In the genomic region with DNA sequence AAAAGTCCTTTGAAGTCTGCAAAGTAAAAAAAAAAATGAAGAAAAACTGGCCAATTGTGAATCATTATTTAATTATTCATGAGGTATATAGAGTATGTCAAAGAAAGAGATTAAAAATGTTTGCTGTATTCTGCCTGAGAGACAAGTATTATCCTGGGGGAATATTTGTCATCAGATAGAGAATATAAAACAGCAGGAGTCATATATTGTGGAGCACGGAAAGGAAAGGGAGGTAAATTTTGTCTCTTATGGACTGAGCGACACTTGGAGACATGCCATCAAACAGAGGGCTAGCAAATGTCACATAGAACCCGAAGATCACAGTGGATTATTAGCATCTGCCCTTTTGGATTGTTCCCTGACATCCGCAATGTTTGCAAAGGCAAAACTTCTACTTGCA, we compare ENCODE assay signal across 21 cellular contexts. TPM values are rescaled to one million over a fixed set of nuclear protein-coding genes. Genes with fewer than 3 reads are reported as not detected.
A peak's percentile ranks its signal among the peaks of the same experiment; 100 is the strongest.
DNase-seq lines count a peak whose midpoint lies in the region; ATAC-seq, FAIRE-seq and TF ChIP-seq lines count a peak whose summit lies in the region.
"Had no signal": no experiment of that assay in that cellular context is flagged by ENCODE, and none has a peak within 500 bp of the region (broad histone marks: within the 10 kb centered on the region; RNA-seq: fewer than 3 reads in every experiment).

No MANE protein-coding gene starts in this region.

- H3K27me3 ChIP-seq in HepG2 (ENCODE audit: control insufficient read depth in 1 of 2, insufficient read depth in 2 of 2, low read length in 2 of 2) (no peaks in the 10 kb centered on the region), right lobe of liver (no peaks in the 10 kb centered on the region), dorsolateral prefrontal cortex (peaks cover 0 to 12% (median 0%) of the 10 kb centered on the region in 45 donors)
- H3K27me3 ChIP-seq: BLaER1 had no signal

- TF ChIP-seq EP300 in HepG2 (IDR thresholded peaks at IDR 0.05; ENCODE audit: low read depth in 2 of 2, low read length in 2 of 2): no peak
- no peak for TF ChIP-seq EP300 in HepG2 (CRISPR knock-in tag; IDR thresholded peaks at IDR 0.05; ENCODE audit: borderline replicate concordance)

- FAIRE-seq in HepG2 (lab: Jason Lieb, UNC): peak; percentile 12
- FAIRE-seq: A549, GM12892, GM18507 had no signal

- TF ChIP-seq POLR2A in HepG2 (IDR thresholded peaks at IDR 0.05; ENCODE audit: insufficient read depth in 1 of 2, low read depth in 2 of 2, low read length in 2 of 2): no peak
- no peak for TF ChIP-seq POLR2A in right lobe of liver (IDR thresholded peaks at IDR 0.05)

- TF ChIP-seq CTCF in HepG2 (CRISPR knock-in tag; IDR thresholded peaks at IDR 0.05) (no peak), right lobe of liver (IDR thresholded peaks at IDR 0.05) (no peak), epithelial cell of esophagus (IDR thresholded peaks at IDR 0.05; ENCODE audit: insufficient read depth, low read depth, low read length, missing control alignments) (no peak), dorsolateral prefrontal cortex (IDR thresholded peaks at IDR 0.05 in 54 of 56, conservative IDR thresholded peaks at IDR 0.05 in 2 of 56; ENCODE audit: low read depth in 1 of 56, partially characterized antibody in 56 of 56) (no peak)

- H3K9ac ChIP-seq in HepG2 (ENCODE audit: insufficient read depth, low read depth, low read length): no peak overlapping the region
- H3K9ac ChIP-seq: BLaER1 had no signal

- DNase-seq in HepG2 (ENCODE audit: low spot score) (no peak), right lobe of liver (no peak), NCI-H69 (lab: John Stamatoyannopoulos, UW) (peak; percentile 23), epithelial cell of esophagus (ENCODE audit: low read depth) (peak; percentile 18), dorsolateral prefrontal cortex (no peak), cardiac septum (ENCODE audit: low spot score) (no peak)
- DNase-seq: CD4-positive, alpha-beta memory T cell; DMS153; DMS79; GDM1; GOT3; H9; HFFc6 had no signal

- in situ Hi-C loops in HepG2 (cut with HindIII; ENCODE audit: extremely low pct_ligation_motif_present, low pct_unique_long_range_greater_than_20kb): no loop called here

- H2AFZ ChIP-seq in HepG2 (ENCODE audit: low read length): no peak overlapping the region

- no TSS peak for BruUV-seq in HepG2 (replicated peaks; lab: Mats Ljungman, UMichigan)

- intact Hi-C loops in HepG2 (cut with micrococcal nuclease; ENCODE audit: unreplicated experiment) (no loop called here), right lobe of liver (cut with DNase I) (no loop called here), dorsolateral prefrontal cortex (cut with DNase I) (no loop called here), cardiac septum (cut with DNase I) (no loop called here)

- POLR2A ChIA-PET in HepG2 (lab: Yijun Ruan, JAX): no interaction called here

- H3K9me3 ChIP-seq in HepG2 (ENCODE audit: low read length) (no peaks in the 10 kb centered on the region), right lobe of liver (no peaks in the 10 kb centered on the region)
- H3K9me3 ChIP-seq: A549 had no signal

- H3K27ac ChIP-seq in HepG2 (ENCODE audit: extremely low read length, insufficient read depth, low read length) (no peak overlapping the region), right lobe of liver (no peak overlapping the region), dorsolateral prefrontal cortex (no peak overlapping the region)
- H3K27ac ChIP-seq: 22Rv1, A549, BLaER1 had no signal

- H3K4me3 ChIP-seq in HepG2 (replicated peaks in 1 of 3; ENCODE audit: insufficient read depth in 1 of 3, low read depth in 2 of 3, low read length in 3 of 3) (no peak overlapping the region), right lobe of liver (no peak overlapping the region), epithelial cell of esophagus (ENCODE audit: low read length) (no peak overlapping the region), dorsolateral prefrontal cortex (no peak overlapping the region)
- H3K4me3 ChIP-seq: A549, BLaER1 had no signal

- TF ChIP-seq RAD21 in HepG2 (CRISPR knock-in tag; IDR thresholded peaks at IDR 0.05): no peak

- no peaks in the 10 kb centered on the region for H3K36me3 ChIP-seq in HepG2 (replicated peaks in 1 of 2; ENCODE audit: control insufficient read depth in 1 of 2, insufficient read depth in 2 of 2, low read length in 2 of 2)
- H3K36me3 ChIP-seq in right lobe of liver: no peaks in the 10 kb centered on the region
- H3K36me3 ChIP-seq: BLaER1 had no signal

- H3K4me1 ChIP-seq in HepG2 (ENCODE audit: insufficient read depth, low read length) (peaks cover 70% of the 10 kb centered on the region), right lobe of liver (peaks cover 0 to 7% (median 0%) of the 10 kb centered on the region in 4 donors)

- 57% methylated on average over 4 of the region's 4 CpGs for WGBS in HepG2 (ENCODE audit: low lambda C conversion rate)
- WGBS in right lobe of liver (ENCODE audit: insufficient coverage, low coverage, low lambda C conversion rate, missing lambda C conversion rate): 61% methylated on average over 4 of the region's 4 CpGs

- H3K4me2 ChIP-seq in HepG2 (ENCODE audit: low read depth, low read length): no peak overlapping the region
- H3K4me2 ChIP-seq: A549 had no signal

- H3K79me2 ChIP-seq in HepG2 (ENCODE audit: insufficient read depth, low read length): no peaks in the 10 kb centered on the region

- no peak for ATAC-seq in HepG2
- no peak for ATAC-seq in right lobe of liver
- no peak for ATAC-seq in HG02970 (IDR thresholded peaks at IDR 0.05; ENCODE audit: low FRiP score, unreplicated experiment)
- ATAC-seq in SK-N-SH treated with all-trans-retinoic acid at 6 μM for 48 hours: no peak
- ATAC-seq: A549 had no signal

- CTCF ChIA-PET in HepG2 (lab: Yijun Ruan, JAX; ENCODE audit: low intra/inter-chr PET ratio, low total read pairs): no interaction called here

- no peaks in the 10 kb centered on the region for H4K20me1 ChIP-seq in HepG2 (ENCODE audit: insufficient read depth, low read length)
- H4K20me1 ChIP-seq: BLaER1 had no signal

TF ChIP-seq in HepG2, 621 proteins besides CTCF, POLR2A, EP300 and RAD21 (continues in another document):
- TF ChIP-seq ZNF138 (CRISPR knock-in tag; IDR thresholded peaks at IDR 0.05; ENCODE audit: low read depth): no peak
- no peak for TF ChIP-seq ZNF205 (CRISPR knock-in tag; IDR thresholded peaks at IDR 0.05)

TF ChIP-seq in SK-N-SH treated with all-trans-retinoic acid at 6 μM for 48 hours, 23 proteins besides CTCF, POLR2A, EP300 and RAD21 (continues in another document):
- TF ChIP-seq ZNF8 (CRISPR knock-in tag; IDR thresholded peaks at IDR 0.05) (no peak), ARNTL (CRISPR knock-in tag; IDR thresholded peaks at IDR 0.05; ENCODE audit: borderline replicate concordance, low read depth) (no peak), SNAI2 (CRISPR knock-in tag; IDR thresholded peaks at IDR 0.05) (no peak), RARB (CRISPR knock-in tag; IDR thresholded peaks at IDR 0.05) (no peak), ZNF565 (CRISPR knock-in tag; conservative IDR thresholded peaks at IDR 0.05; ENCODE audit: low read depth) (no peak), PATZ1 (CRISPR knock-in tag; IDR thresholded peaks at IDR 0.05; ENCODE audit: borderline replicate concordance) (no peak)

RNA-seq across cellular contexts. Expression of gene FAT1, which starts 39.2 kb away (rescaled TPM):
- total RNA-seq in HepG2 (2016; rRNA removed; fragmentation: Illumina TruSeq; extraction: Trizol) (176 and 185 TPM in 2 replicates), right lobe of liver (100 to 1,000 TPM in 2 of 6 experiments, 10 to 100 TPM in 4; 32.9 to 173 (median 69.7) TPM), dorsolateral prefrontal cortex (100 to 1,000 TPM in 2 of 120 experiments, 10 to 100 TPM in 118; 41.2 to 181 (median 59.6) TPM), cardiac septum (90.7 TPM)
- total RNA-seq in HepG2 (2016; cell fraction: cytosol; rRNA removed; fragmentation: Illumina TruSeq; extraction: Trizol; ENCODE audit: low read depth): 74.9 and 87.3 TPM in 2 replicates
- total RNA-seq in HepG2 (2016; cell fraction: insoluble cytoplasmic fraction; rRNA removed; fragmentation: Illumina TruSeq; extraction: Trizol): 158 and 182 TPM in 2 replicates
- 361 and 484 TPM in 2 replicates for total RNA-seq in HepG2 (2016; cell fraction: membrane; rRNA removed; fragmentation: Illumina TruSeq; extraction: Trizol)
- total RNA-seq in HepG2 (2016; cell fraction: nucleus; rRNA removed; fragmentation: Illumina TruSeq; extraction: Trizol): 203 and 219 TPM in 2 replicates
- polyA plus RNA-seq in HepG2 (2011; rRNA removed): 193 and 216 TPM in 2 replicates
- polyA plus RNA-seq in HepG2 (2011; cell fraction: cytosol; rRNA removed): 145 and 153 TPM in 2 replicates
- 169 and 173 TPM in 2 replicates for polyA plus RNA-seq in HepG2 (2011; cell fraction: nucleus; rRNA removed)
- polyA plus RNA-seq in HepG2 (2012): 84.5 and 103 TPM in 2 replicates
- 2.5 and 3.2 TPM in 2 replicates for polyA plus RNA-seq in HepG2 (2016; cell fraction: cytosol; fragmentation: Illumina TruSeq; extraction: Trizol; ENCODE audit: low read depth)
- polyA plus RNA-seq in HepG2 (2016; cell fraction: insoluble cytoplasmic fraction; fragmentation: Illumina TruSeq; extraction: Trizol; ENCODE audit: low read depth): 34.1 and 47.0 TPM in 2 replicates
- 7.0 and 7.3 TPM in 2 replicates for polyA plus RNA-seq in HepG2 (2016; cell fraction: membrane; fragmentation: Illumina TruSeq; extraction: Trizol; ENCODE audit: low read depth)
- 164 and 179 TPM in 2 replicates for polyA plus RNA-seq in HepG2 (2016; cell fraction: nucleus; fragmentation: Illumina TruSeq; extraction: Trizol; ENCODE audit: insufficient read depth, low read depth)
- 311 and 1,912 TPM in 2 replicates for polyA minus RNA-seq in HepG2 (2011; rRNA and poly(A)+ RNA removed; ENCODE audit: low replicate concordance)
- 510 and 534 TPM in 2 replicates for polyA minus RNA-seq in HepG2 (2011; cell fraction: cytosol; rRNA and poly(A)+ RNA removed)
- 531 and 554 TPM in 2 replicates for polyA minus RNA-seq in HepG2 (2011; cell fraction: nucleus; rRNA and poly(A)+ RNA removed)
- total RNA-seq: CD4-positive, alpha-beta memory T cell had no signal
- polyA plus RNA-seq: CD14-positive monocyte; CD4-positive, alpha-beta memory T cell had no signal

Comparison
In these comparisons a context has a peak if more than half of its experiments do, and no peak if none do; other contexts are left out.
1. DNase-seq: peak in NCI-H69 (single experiment) and epithelial cell of esophagus (single experiment); none in HepG2 (single experiment), right lobe of liver (0 of 3), dorsolateral prefrontal cortex (0 of 10) and cardiac septum (single experiment).